In the genomic region with DNA sequence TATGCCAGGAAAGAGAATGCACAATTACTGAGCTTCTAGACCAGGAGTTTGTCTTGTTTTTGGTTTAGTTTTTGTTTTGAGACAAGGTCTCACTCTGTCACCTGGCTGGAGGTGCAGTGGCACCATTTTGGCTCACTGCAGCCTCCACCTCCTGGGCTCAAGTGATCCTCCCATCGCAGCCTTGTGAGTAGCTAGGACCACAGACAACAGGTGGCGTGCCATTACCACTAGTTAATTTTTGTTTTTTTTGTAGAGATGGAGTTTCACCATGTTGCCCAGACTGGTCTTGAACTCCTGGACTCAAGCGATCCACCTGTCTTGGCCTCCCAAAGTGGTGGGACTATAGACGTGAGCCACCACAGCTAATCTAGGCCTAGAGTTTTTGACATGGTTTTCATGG, we compare ENCODE assay signal across 22 cellular contexts.
"Had no signal": no experiment of that assay in that cellular context is flagged by ENCODE, and none has a peak within 500 bp of the region (broad histone marks: within the 10 kb centered on the region; RNA-seq: fewer than 3 reads in every experiment).

No MANE protein-coding gene starts in this region.

- H3K9me3 ChIP-seq: breast epithelium, heart right ventricle, right lobe of liver, tibial nerve had no signal

- H3K27ac ChIP-seq: breast epithelium, coronary artery, heart right ventricle, right lobe of liver, skin epidermis, tibial nerve had no signal

- H3K4me3 ChIP-seq: breast epithelium, coronary artery, heart right ventricle, right lobe of liver, skin epidermis, tibial nerve had no signal

- H3K36me3 ChIP-seq: breast epithelium, heart right ventricle, right lobe of liver, tibial nerve had no signal

- H3K27me3 ChIP-seq: breast epithelium, heart right ventricle, right lobe of liver, tibial nerve had no signal

- H3K4me1 ChIP-seq: breast epithelium, heart right ventricle, right lobe of liver, tibial nerve had no signal

- ATAC-seq: activated CD4-positive, alpha-beta T cell treated with anti-CD3 and anti-CD28 coated beads for 36 hours; activated T-cell treated with anti-CD3 and anti-CD28 coated beads, Interleukin-2, amount 50 U/mL, for 4 hours; heart right ventricle; left colon; right lobe of liver; stimulated activated memory B cell treated with anti-CD40 and anti-IgM and Interleukin-4, amounts not matched to agents 10 μg/mL and 1 μg/mL and 100 μg/mL, for 72 hours had no signal

- DNase-seq: activated B cell treated with CpG ODN at 0.5 μM for 24 hours; activated CD4-positive, alpha-beta T cell treated with anti-CD3 and anti-CD28 coated beads for 36 hours; activated CD4-positive, alpha-beta T cell treated with anti-CD3 and anti-CD28 coated beads, Interleukin-2, amount 50 U/mL, for 4 hours; activated CD8-positive, alpha-beta memory T cell treated with anti-CD3 and anti-CD28 coated beads, Interleukin-2, amount 50 U/mL, for 48 hours; activated naive CD4-positive, alpha-beta T cell treated with Interleukin-2 at 50 U/mL for 16 hours; activated naive CD8-positive, alpha-beta T cell treated with anti-CD3 and anti-CD28 coated beads for 36 hours; activated T-cell treated with anti-CD3 and anti-CD28 coated beads, Interleukin-2, amount 50 U/mL, for 4 hours; amniotic stem cell; endodermal cell; heart right ventricle; left colon; mesenchymal stem cell; naive B cell; nucleus accumbens; right lobe of liver; stimulated activated CD4-positive, alpha-beta T cell treated with anti-CD3 and anti-CD28 coated beads, Interleukin-1b, Interleukin-23, amount 100 ng/mL, for 48 hours; T1000 had no signal
